Comparison of ENCODE assay signal across 8 cellular contexts in genomic region chr5:150642567-150642927, GRCh38. TPM values are rescaled to one million over a fixed set of nuclear protein-coding genes. Genes with fewer than 3 reads are reported as not detected.
DNase-seq lines count a peak whose midpoint lies in the region; ATAC-seq, FAIRE-seq and TF ChIP-seq lines count a peak whose summit lies in the region.

No MANE protein-coding gene starts in this region.

- DNase-seq in AG09309 (ENCODE audit: low read depth) (peak; percentile 60), PC-9 (peak; percentile 87 to 91), esophagus muscularis mucosa (ENCODE audit: extremely low spot score) (no peak), NCI-H1436 (lab: John Stamatoyannopoulos, UW) (no peak), frontal cortex (ENCODE audit: low spot score in 2 of 2) (no peak)
- DNase-seq in activated CD8-positive, alpha-beta T cell treated with anti-CD3 and anti-CD28 coated beads, Interleukin-2, amount 10 ng/mL, durations not matched to agents 7 days and 5 days = no peak

- no peak for ATAC-seq in GM21717 (IDR thresholded peaks at IDR 0.05; ENCODE audit: unreplicated experiment)
- no peak for ATAC-seq in activated CD8-positive, alpha-beta T cell treated with anti-CD3 and anti-CD28 coated beads, Interleukin-2, amount 10 ng/mL, durations not matched to agents 7 days and 5 days

- WGBS in esophagus muscularis mucosa = 22% methylated on average over 5 of the region's 5 CpGs

- TF ChIP-seq POLR2A in esophagus muscularis mucosa (IDR thresholded peaks at IDR 0.05; ENCODE audit: low read depth) = no peak

- H2AFZ ChIP-seq in PC-9 = no peak overlapping the region

- H3K4me3 Mint-ChIP-seq in nephron = peak overlapping the region; percentile 81 to 91 (median 82)
- H3K4me3 Mint-ChIP-seq in activated CD8-positive, alpha-beta T cell treated with anti-CD3 and anti-CD28 coated beads, Interleukin-2, amount 10 ng/mL, durations not matched to agents 7 days and 5 days = no peak overlapping the region

- H3K36me3 Mint-ChIP-seq in nephron (ENCODE audit: low read depth) = peaks cover 12% of the 10 kb centered on the region
- no peaks in the 10 kb centered on the region for H3K36me3 Mint-ChIP-seq in activated CD8-positive, alpha-beta T cell treated with anti-CD3 and anti-CD28 coated beads, Interleukin-2, amount 10 ng/mL, durations not matched to agents 7 days and 5 days (ENCODE audit: low read depth)

- H3K27ac ChIP-seq in PC-9 (no peak overlapping the region), esophagus muscularis mucosa (replicated peaks in 1 of 4) (peak overlapping the region; percentile 78 to 85 (median 79))

- no peaks in the 10 kb centered on the region for H3K9me3 ChIP-seq in PC-9 (ENCODE audit: insufficient read depth, low read depth)
- H3K9me3 ChIP-seq in esophagus muscularis mucosa = no peaks in the 10 kb centered on the region

- H3K4me1 ChIP-seq in PC-9 (replicated peaks; ENCODE audit: insufficient read depth) (peaks cover 73% of the 10 kb centered on the region), esophagus muscularis mucosa (peaks cover 90 to 95% (median 92%) of the 10 kb centered on the region in 4 donors)

- H3K4me1 Mint-ChIP-seq in nephron = peaks cover 86% of the 10 kb centered on the region
- H3K4me1 Mint-ChIP-seq in activated CD8-positive, alpha-beta T cell treated with anti-CD3 and anti-CD28 coated beads, Interleukin-2, amount 10 ng/mL, durations not matched to agents 7 days and 5 days (ENCODE audit: low read depth) = no peaks in the 10 kb centered on the region

- BruUV-seq in PC-9 (replicated peaks; lab: Mats Ljungman, UMichigan) = no TSS peak

- H3K27ac Mint-ChIP-seq in nephron = peak overlapping the region; percentile 96 to 98 (median 97)
- H3K27ac Mint-ChIP-seq in activated CD8-positive, alpha-beta T cell treated with anti-CD3 and anti-CD28 coated beads, Interleukin-2, amount 10 ng/mL, durations not matched to agents 7 days and 5 days = no peak overlapping the region

- TF ChIP-seq EP300 in esophagus muscularis mucosa (IDR thresholded peaks at IDR 0.05) = no peak

- intact Hi-C loops in PC-9 (cut with micrococcal nuclease; ENCODE audit: unreplicated experiment) = loop anchor here (5.0 kb wide), 2 partner anchors 155 to 170 kb away; no protein-coding TSS in a partner anchor
- intact Hi-C loops in esophagus muscularis mucosa (cut with DNase I) = no loop called here

- TF ChIP-seq CTCF in AG09309 (IDR thresholded peaks at IDR 0.05; ENCODE audit: control insufficient read depth, insufficient read depth, low read depth, low read length, missing control alignments) (no peak), PC-9 (conservative IDR thresholded peaks at IDR 0.05) (no peak), esophagus muscularis mucosa (IDR thresholded peaks at IDR 0.05) (no peak), nephron (IDR thresholded peaks at IDR 0.05; ENCODE audit: unreplicated experiment in 3 of 3) (no peak)

- CTCF ChIA-PET in PC-9 (lab: Charles Lee) = interaction anchor here (0.5 to 1.2 kb wide), 2 partner anchors 58 to 146 kb away, joined by 3 to 13 read pairs; partner anchors contain the start of gene RBM22
- CTCF ChIA-PET in activated CD8-positive, alpha-beta T cell treated with anti-CD3 and anti-CD28 coated beads, Interleukin-2, amount 10 ng/mL, durations not matched to agents 7 days and 5 days (lab: Charles Lee) = interaction anchor here (0.9 to 1.0 kb wide), 2 partner anchors 12 to 81 kb away, joined by 3 to 4 read pairs; no protein-coding TSS in a partner anchor

- H3K27me3 ChIP-seq in PC-9 (ENCODE audit: insufficient read depth, low read depth) = no peaks in the 10 kb centered on the region
- H3K27me3 ChIP-seq in esophagus muscularis mucosa = no peaks in the 10 kb centered on the region

- no peaks in the 10 kb centered on the region for H3K9me3 Mint-ChIP-seq in nephron
- H3K9me3 Mint-ChIP-seq in activated CD8-positive, alpha-beta T cell treated with anti-CD3 and anti-CD28 coated beads, Interleukin-2, amount 10 ng/mL, durations not matched to agents 7 days and 5 days (ENCODE audit: insufficient read depth) = no peaks in the 10 kb centered on the region

- H3K36me3 ChIP-seq in PC-9 (ENCODE audit: low read depth) (no peaks in the 10 kb centered on the region), esophagus muscularis mucosa (peaks cover 0 to 4% (median 0%) of the 10 kb centered on the region in 4 donors)

- POLR2A ChIA-PET in PC-9 (lab: Charles Lee; ENCODE audit: unreplicated experiment) = interaction anchor here (0.5 to 0.8 kb wide), 2 partner anchors 9 to 193 kb away, joined by 3 to 7 read pairs; no protein-coding TSS in a partner anchor
- POLR2A ChIA-PET in activated CD8-positive, alpha-beta T cell treated with anti-CD3 and anti-CD28 coated beads, Interleukin-2, amount 10 ng/mL, durations not matched to agents 7 days and 5 days (lab: Charles Lee) = no interaction called here

- no peaks in the 10 kb centered on the region for H4K20me1 ChIP-seq in PC-9 (ENCODE audit: insufficient read depth)

- H3K4me3 ChIP-seq in AG09309 (ENCODE audit: control insufficient read depth, low read depth, low read length) = peak overlapping the region; percentile 16
- H3K4me3 ChIP-seq in PC-9 = no peak overlapping the region
- H3K4me3 ChIP-seq in esophagus muscularis mucosa = peak overlapping the region in 1 of 4 donors; percentile 3

- H3K79me2 ChIP-seq in PC-9 (ENCODE audit: low read depth) = no peaks in the 10 kb centered on the region

- H3K27me3 Mint-ChIP-seq in nephron (ENCODE audit: low read depth) = peaks cover 3% of the 10 kb centered on the region
- H3K27me3 Mint-ChIP-seq in activated CD8-positive, alpha-beta T cell treated with anti-CD3 and anti-CD28 coated beads, Interleukin-2, amount 10 ng/mL, durations not matched to agents 7 days and 5 days (ENCODE audit: low read depth) = peaks cover 3% of the 10 kb centered on the region

- peaks cover 39% of the 10 kb centered on the region for H3F3A ChIP-seq in PC-9 (ENCODE audit: insufficient read depth, low read depth)

- peak overlapping the region; percentile 71 for H3K4me2 ChIP-seq in PC-9

- H3K9me2 ChIP-seq in PC-9 (ENCODE audit: insufficient read depth) = no peaks in the 10 kb centered on the region

- FAIRE-seq in frontal cortex (lab: Jason Lieb, UNC) = no peak

RNA-seq across cellular contexts. Expression of gene SYNPO, which starts 2.1 kb away (rescaled TPM):
- 1.8 and 2.0 TPM in 2 replicates for total RNA-seq in PC-9 (2021)
- 10 to 100 TPM; 20.4 to 54.0 (median 39.3) TPM for total RNA-seq in esophagus muscularis mucosa
- total RNA-seq in frontal cortex = 3.7 TPM
- under 1 TPM in 1 of 2 experiments, not detected in 1; 0.10 TPM for total RNA-seq in activated CD8-positive, alpha-beta T cell treated with anti-CD3 and anti-CD28 coated beads, Interleukin-2, amount 10 ng/mL, durations not matched to agents 7 days and 5 days

RNA-seq across cellular contexts. Expression of gene MYOZ3, which starts 18.5 kb away (rescaled TPM):
- total RNA-seq in PC-9 (2021) (0.25 TPM in 1 of 2 replicates, not detected in the other), esophagus muscularis mucosa (1 to 10 TPM in 1 of 4 donors, under 1 TPM in 2, not detected in 1; 0.17 to 1.2 (median 0.46) TPM), frontal cortex (3.7 TPM)
- total RNA-seq in activated CD8-positive, alpha-beta T cell treated with anti-CD3 and anti-CD28 coated beads, Interleukin-2, amount 10 ng/mL, durations not matched to agents 7 days and 5 days = not detected

RNA-seq across cellular contexts. Expression of gene RBM22, which starts 58.3 kb away (rescaled TPM):
- total RNA-seq in PC-9 (2021) = 49.7 and 57.3 TPM in 2 replicates
- 10 to 100 TPM; 20.8 to 31.3 (median 22.7) TPM for total RNA-seq in esophagus muscularis mucosa
- total RNA-seq in frontal cortex = 25.3 TPM
- total RNA-seq in activated CD8-positive, alpha-beta T cell treated with anti-CD3 and anti-CD28 coated beads, Interleukin-2, amount 10 ng/mL, durations not matched to agents 7 days and 5 days = 10 to 100 TPM; 64.0 to 65.2 TPM

Comparison
In these comparisons a context has a peak if more than half of its experiments do, and no peak if none do; other contexts are left out.
1. DNase-seq: peak in AG09309 (single experiment) and PC-9 (2 of 2); none in esophagus muscularis mucosa (single experiment), NCI-H1436 (single experiment), frontal cortex (0 of 2) and activated CD8-positive, alpha-beta T cell treated with anti-CD3 and anti-CD28 coated beads, Interleukin-2, amount 10 ng/mL, durations not matched to agents 7 days and 5 days (single experiment).